Comparison of ENCODE assay signal across 12 cellular contexts in the genomic region with DNA sequence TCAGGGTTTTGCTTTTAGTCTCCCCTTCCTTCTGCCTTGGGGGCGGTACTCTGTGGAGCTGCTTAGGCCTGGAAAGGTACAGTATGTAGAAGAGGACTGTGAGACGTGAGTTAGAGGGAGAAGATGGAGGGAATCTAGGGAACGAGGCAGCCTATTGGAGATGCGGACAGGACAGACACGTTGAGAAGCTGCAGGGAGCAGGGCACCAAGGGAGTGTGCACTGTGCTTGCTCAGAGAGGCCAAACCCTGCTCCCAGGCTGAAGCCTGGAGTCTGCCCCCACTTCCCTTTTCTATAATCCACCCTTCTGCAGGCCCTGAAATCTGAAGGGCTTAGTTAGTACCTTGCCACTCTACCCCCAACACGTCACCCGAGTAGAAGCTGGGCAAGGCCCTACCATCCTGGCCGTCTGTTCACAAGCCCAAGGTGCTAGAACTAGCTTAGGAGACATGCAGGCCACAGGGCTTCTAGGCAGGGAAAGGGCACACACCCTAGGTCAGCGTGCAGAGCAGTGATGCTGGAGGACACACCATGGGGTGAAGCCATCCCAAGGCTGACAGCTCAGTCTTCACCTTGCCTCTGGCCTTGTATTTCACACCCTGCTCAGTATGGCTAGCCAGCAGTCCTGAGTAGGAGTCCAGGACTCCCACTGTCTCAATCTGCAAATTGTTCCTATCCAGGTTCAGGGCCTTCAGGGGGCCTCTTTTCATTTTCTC. TPM values are rescaled to one million over a fixed set of nuclear protein-coding genes. Genes with fewer than 3 reads are reported as not detected.
DNase-seq lines count a peak whose midpoint lies in the region; ATAC-seq, FAIRE-seq and TF ChIP-seq lines count a peak whose summit lies in the region.
"Had no signal": no experiment of that assay in that cellular context is flagged by ENCODE, and none has a peak within 500 bp of the region (broad histone marks: within the 10 kb centered on the region; RNA-seq: fewer than 3 reads in every experiment).

No MANE protein-coding gene starts in this region.

- H3K79me2 ChIP-seq in K562 (ENCODE audit: control insufficient read depth, insufficient read depth, low read length): no peaks in the 10 kb centered on the region
- H3K79me2 ChIP-seq: parathyroid adenoma had no signal

- no peaks in the 10 kb centered on the region for H3K9me3 ChIP-seq in K562 (replicated peaks; ENCODE audit: control insufficient read depth, insufficient read depth, low read depth, low read length)

- H3K4me3 Mint-ChIP-seq in progenitor cell of endocrine pancreas (ENCODE audit: low read depth): peak overlapping the region; percentile 69

- H3K27me3 Mint-ChIP-seq in progenitor cell of endocrine pancreas: peaks cover 22% of the 10 kb centered on the region

- peaks cover 7% of the 10 kb centered on the region for H3K4me1 Mint-ChIP-seq in progenitor cell of endocrine pancreas (ENCODE audit: low read depth)

- H3K9ac ChIP-seq in K562 (ENCODE audit: insufficient read depth in 1 of 2, low read depth in 2 of 2, low read length in 2 of 2): peak overlapping the region in 1 of 2 experiments; percentile 69; a peak in 2 of 4 replicates
- H3K9ac ChIP-seq: parathyroid adenoma had no signal

- H3K27ac ChIP-seq in K562 (ENCODE audit: extremely low read depth, low read depth, low read length): no peak overlapping the region
- H3K27ac ChIP-seq: parathyroid adenoma had no signal

- CTCF ChIA-PET in K562 (lab: Yijun Ruan, JAX; ENCODE audit: low intra/inter-chr PET ratio): no interaction called here

- no peaks in the 10 kb centered on the region for H3K9me3 Mint-ChIP-seq in progenitor cell of endocrine pancreas (ENCODE audit: low read depth)

- no peak for FAIRE-seq in K562 (lab: Jason Lieb, UNC)

- no peak overlapping the region for H2AFZ ChIP-seq in K562 (ENCODE audit: low read depth, low read length)
- H2AFZ ChIP-seq: parathyroid adenoma had no signal

- peaks cover 12% of the 10 kb centered on the region for H3K36me3 Mint-ChIP-seq in progenitor cell of endocrine pancreas (ENCODE audit: insufficient read depth)

- no peak overlapping the region for H3K4me3 ChIP-seq in K562

- TF ChIP-seq CTCF in K562 (IDR thresholded peaks at IDR 0.05 in 2 of 3, conservative IDR thresholded peaks at IDR 0.05 in 1 of 3; ENCODE audit: insufficient read depth in 2 of 3, low read depth in 1 of 3, low read length in 3 of 3) (no peak), progenitor cell of endocrine pancreas (IDR thresholded peaks at IDR 0.05; ENCODE audit: unreplicated experiment) (no peak)

- intact Hi-C loops in K562 (cut with micrococcal nuclease): loop anchor here (5.0 kb wide), 1 partner anchor 56 kb away; no protein-coding TSS in a partner anchor

- WGBS in K562 (ENCODE audit: insufficient coverage, low coverage, missing lambda C conversion rate): 79% methylated on average over 9 of the region's 9 CpGs

- H3K27me3 ChIP-seq in K562 (ENCODE audit: control insufficient read depth in 2 of 2, insufficient read depth in 2 of 2, low read length in 2 of 2): no peaks in the 10 kb centered on the region

- TF ChIP-seq EP300 in K562 (IDR thresholded peaks at IDR 0.05; ENCODE audit: low read length): no peak

- DNase-seq in DMS53 (lab: John Stamatoyannopoulos, UW) (peak; percentile 28), DMS53 treated with DMSO at 0.1 percent for 48 hours (lab: John Stamatoyannopoulos, UW; ENCODE audit: unreplicated experiment) (no peak), MV-4-11 (lab: John Stamatoyannopoulos, UW) (peak; percentile 80), K562 (ENCODE audit: extremely low read depth in 1 of 4, low spot score in 3 of 4) (no peak), progenitor cell of endocrine pancreas (ENCODE audit: low spot score, unreplicated experiment) (no peak), NCI-H524 treated with DMSO at 0.1 percent for 48 hours (lab: John Stamatoyannopoulos, UW) (no peak), HK-2 (ENCODE audit: unreplicated experiment) (no peak)
- DNase-seq in central memory CD4-positive, alpha-beta T cell: no peak
- DNase-seq: effector CD4-positive, alpha-beta T cell; NCI-H1105; RPMI8226 had no signal

- H3K9me1 ChIP-seq in K562 (ENCODE audit: control insufficient read depth, insufficient read depth, low read length): no peaks in the 10 kb centered on the region

- H3K27ac Mint-ChIP-seq in progenitor cell of endocrine pancreas: peak overlapping the region; percentile 32

- peaks cover 32 to 37% of the 10 kb centered on the region in 2 experiments for H3K4me1 ChIP-seq in K562 (replicated peaks in 1 of 2; ENCODE audit: control insufficient read depth in 2 of 2, insufficient read depth in 2 of 2, low read length in 2 of 2)

- POLR2A ChIA-PET in K562 (lab: Yijun Ruan, JAX): interaction anchor here (0.6 to 1.1 kb wide), 5 partner anchors 12 to 134 kb away, joined by 3 to 4 read pairs (median 3); no protein-coding TSS in a partner anchor

- H3K4me2 ChIP-seq in K562 (ENCODE audit: insufficient read depth, low read length): no peak overlapping the region

- no peak for TF ChIP-seq RAD21 in K562 (CRISPR knock-in tag; conservative IDR thresholded peaks at IDR 0.05 in 1 of 2, IDR thresholded peaks at IDR 0.05 in 1 of 2)

- no peak for ATAC-seq in K562

- in situ Hi-C loops in K562 (cut with MboI): no loop called here

- H3K36me3 ChIP-seq in K562 (ENCODE audit: control insufficient read depth, insufficient read depth, low read length): peaks cover 13% of the 10 kb centered on the region; the same call in 2 of the 3 replicates

- no peak for TF ChIP-seq POLR2A in K562 (conservative IDR thresholded peaks at IDR 0.05)

- 0 out of 2 replicates have a peak, but pooled peaks cover 2% of the 10 kb centered on the region for H4K20me1 ChIP-seq in K562 (replicated peaks; ENCODE audit: control insufficient read depth, insufficient read depth, low read length)

- BruUV-seq in K562 (replicated peaks; lab: Mats Ljungman, UMichigan): no TSS peak

TF ChIP-seq in K562, 482 proteins besides CTCF, POLR2A, EP300 and RAD21:
- peak; percentile 85 for TF ChIP-seq SPI1 (IDR thresholded peaks at IDR 0.05; ENCODE audit: borderline replicate concordance, low read depth, low read length)
- TF ChIP-seq SRSF7 (optimal IDR thresholded peaks at IDR 0.05; ENCODE audit: low read depth, low read length): no peak
TF ChIP-seq in K562: peak in this region for 1.

RNA-seq across cellular contexts. Expression of a gene that starts 6.9 kb away (rescaled TPM):
- 3.4 and 4.9 TPM in 2 replicates for total RNA-seq in K562 (2011; cell fraction: chromatin; rRNA removed; ENCODE audit: low replicate concordance)
- 2.6 and 3.3 TPM in 2 replicates for total RNA-seq in K562 (2011; cell fraction: nucleolus; rRNA removed)
- total RNA-seq in K562 (2011; cell fraction: nucleoplasm; rRNA removed): 5.6 and 10.4 TPM in 2 replicates
- total RNA-seq in K562 (2014; rRNA removed): 0.94 and 1.3 TPM in 2 replicates
- 0.62 and 0.93 TPM in 2 replicates for total RNA-seq in K562 (2014; rRNA removed; fragmentation: Illumina TruSeq; extraction: Trizol)
- 0.43 and 0.64 TPM in 2 replicates for total RNA-seq in K562 (2015; rRNA removed; fragmentation: Illumina TruSeq; extraction: Trizol)
- 3.6 and 4.2 TPM in 2 replicates for total RNA-seq in K562 (2021)
- 1.5 and 2.2 TPM in 2 replicates for polyA plus RNA-seq in K562 (2011; rRNA removed)
- 1.7 and 2.3 TPM in 2 replicates for polyA plus RNA-seq in K562 (2011; cell fraction: cytosol; rRNA removed)
- 4.1 and 6.3 TPM in 2 replicates for polyA plus RNA-seq in K562 (2011; cell fraction: nucleus; rRNA removed)
- 5.1 and 5.8 TPM in 2 replicates for polyA plus RNA-seq in K562 (2012)
- 5.0 and 5.5 TPM in 2 replicates for polyA plus RNA-seq in K562 (2014; fragmentation: Illumina TruSeq; extraction: Trizol)
- polyA plus RNA-seq in K562 (2014; fragmentation: Nextera tagmentation; extraction: Ambion mirVana): 1 to 10 TPM; 1.0 to 1.1 TPM
- 1.4 and 2.1 TPM in 2 replicates for polyA plus RNA-seq in K562 (2014; rRNA removed)
- 1.4 TPM in 2 replicates for polyA minus RNA-seq in K562 (2011; rRNA and poly(A)+ RNA removed)
- 1.8 and 1.9 TPM in 2 replicates for polyA minus RNA-seq in K562 (2011; cell fraction: cytosol; rRNA and poly(A)+ RNA removed)
- 1.1 and 1.5 TPM in 2 replicates for polyA minus RNA-seq in K562 (2011; cell fraction: nucleus; rRNA and poly(A)+ RNA removed)
- total RNA-seq in progenitor cell of endocrine pancreas: 31.5 and 33.0 TPM in 2 replicates

RNA-seq across cellular contexts. Expression of a gene that starts 34.1 kb away (rescaled TPM):
- total RNA-seq in K562 (2011; cell fraction: chromatin; rRNA removed; ENCODE audit: low replicate concordance): 104 and 126 TPM in 2 replicates
- 77.5 and 77.6 TPM in 2 replicates for total RNA-seq in K562 (2011; cell fraction: nucleolus; rRNA removed)
- total RNA-seq in K562 (2011; cell fraction: nucleoplasm; rRNA removed): 79.1 and 90.9 TPM in 2 replicates
- total RNA-seq in K562 (2014; rRNA removed): 14.9 and 19.9 TPM in 2 replicates
- 28.1 and 32.0 TPM in 2 replicates for total RNA-seq in K562 (2014; rRNA removed; fragmentation: Illumina TruSeq; extraction: Trizol)
- 32.1 and 32.4 TPM in 2 replicates for total RNA-seq in K562 (2015; rRNA removed; fragmentation: Illumina TruSeq; extraction: Trizol)
- total RNA-seq in K562 (2021): 25.0 and 26.0 TPM in 2 replicates
- 92.0 and 100 TPM in 2 replicates for polyA plus RNA-seq in K562 (2011; rRNA removed)
- 78.9 and 136 TPM in 2 replicates for polyA plus RNA-seq in K562 (2011; cell fraction: cytosol; rRNA removed)
- polyA plus RNA-seq in K562 (2011; cell fraction: nucleus; rRNA removed): 39.0 and 68.4 TPM in 2 replicates
- 29.3 and 31.6 TPM in 2 replicates for polyA plus RNA-seq in K562 (2012)
- polyA plus RNA-seq in K562 (2014; fragmentation: Illumina TruSeq; extraction: Trizol): 50.5 and 63.3 TPM in 2 replicates
- polyA plus RNA-seq in K562 (2014; fragmentation: Nextera tagmentation; extraction: Ambion mirVana): 10 to 100 TPM in 1 of 2 experiments, 1 to 10 TPM in 1; 6.5 to 14.2 TPM
- 28.9 and 37.2 TPM in 2 replicates for polyA plus RNA-seq in K562 (2014; rRNA removed)
- polyA minus RNA-seq in K562 (2011; rRNA and poly(A)+ RNA removed): 77.8 and 84.0 TPM in 2 replicates
- 28.4 and 29.1 TPM in 2 replicates for polyA minus RNA-seq in K562 (2011; cell fraction: cytosol; rRNA and poly(A)+ RNA removed)
- 10.9 and 24.0 TPM in 2 replicates for polyA minus RNA-seq in K562 (2011; cell fraction: nucleus; rRNA and poly(A)+ RNA removed)
- 44.3 and 45.8 TPM in 2 replicates for total RNA-seq in progenitor cell of endocrine pancreas

Comparison
In these comparisons a context has a peak if more than half of its experiments do, and no peak if none do; other contexts are left out.
1. DNase-seq: peak in DMS53 (single experiment) and MV-4-11 (single experiment); none in DMS53 treated with DMSO at 0.1 percent for 48 hours (single experiment), K562 (0 of 4), progenitor cell of endocrine pancreas (single experiment), NCI-H524 treated with DMSO at 0.1 percent for 48 hours (single experiment), HK-2 (single experiment) and central memory CD4-positive, alpha-beta T cell (single experiment).